Comparison of ENCODE assay signal across 17 cellular contexts in genomic region chr5:125036494-125036893, GRCh38.
DNase-seq lines count a peak whose midpoint lies in the region; ATAC-seq and TF ChIP-seq lines count a peak whose summit lies in the region.
"Had no signal": no experiment of that assay in that cellular context is flagged by ENCODE, and none has a peak within 500 bp of the region (broad histone marks: within the 10 kb centered on the region; RNA-seq: fewer than 3 reads in every experiment).

No MANE protein-coding gene starts in this region.

- no peak overlapping the region for H3K4me3 Mint-ChIP-seq in activated B cell treated with CpG ODN at 0.5 μM for 24 hours
- H3K4me3 Mint-ChIP-seq: CD14-positive monocyte; CD4-positive, alpha-beta memory T cell had no signal

- DNase-seq in activated B cell treated with CpG ODN at 0.5 μM for 24 hours: no peak
- DNase-seq in psoas muscle: no peak
- no peak for DNase-seq in activated CD4-positive, CD25-positive, alpha-beta regulatory T cell treated with anti-CD3 and anti-CD28 coated beads, Interleukin-2, amount 50 U/mL, for 72 hours
- DNase-seq in stimulated activated CD4-positive, alpha-beta T cell treated with anti-CD3 and anti-CD28 coated beads, Interleukin-4, amount 100 ng/mL, for 24 hours: no peak
- DNase-seq: ACHN; BE2C; Calu3; CD4-positive, alpha-beta memory T cell; DND-41; EL; GM23248; HCEC 1CT had no signal

- H2AFZ ChIP-seq in OCI-LY1 (ENCODE audit: low read length): no peak overlapping the region
- H2AFZ ChIP-seq: GM23248 had no signal

- H3K79me2 ChIP-seq in OCI-LY1 (ENCODE audit: insufficient read depth, low read length): no peaks in the 10 kb centered on the region

- H3K27me3 ChIP-seq in OCI-LY1 (ENCODE audit: insufficient read depth, low read length) (no peaks in the 10 kb centered on the region), psoas muscle (ENCODE audit: insufficient read depth in 3 of 3, low read length in 2 of 3) (no peaks in the 10 kb centered on the region)
- H3K27me3 ChIP-seq: BE2C had no signal

- H3K27ac ChIP-seq in OCI-LY1 (ENCODE audit: low read depth, low read length, poor library complexity, severe bottlenecking) (peak overlapping the region; percentile 82), psoas muscle (no peak overlapping the region)
- H3K27ac ChIP-seq: GM23248, HL-60 had no signal

- CTCF ChIA-PET in activated B cell treated with CpG ODN at 0.5 μM for 24 hours (lab: Charles Lee): no interaction called here

- H3K36me3 ChIP-seq in OCI-LY1 (ENCODE audit: insufficient read depth, low read length): no peaks in the 10 kb centered on the region
- no peaks in the 10 kb centered on the region for H3K36me3 ChIP-seq in psoas muscle (ENCODE audit: insufficient read depth in 1 of 2, low read depth in 1 of 2)
- H3K36me3 ChIP-seq: BE2C had no signal

- no peaks in the 10 kb centered on the region for H3F3A ChIP-seq in OCI-LY1 (ENCODE audit: insufficient read depth, low read length)

- peaks cover 34% of the 10 kb centered on the region for H3K4me1 Mint-ChIP-seq in activated B cell treated with CpG ODN at 0.5 μM for 24 hours
- H3K4me1 Mint-ChIP-seq: CD14-positive monocyte; CD4-positive, alpha-beta memory T cell had no signal

- POLR2A ChIA-PET in activated B cell treated with CpG ODN at 0.5 μM for 24 hours (lab: Charles Lee): no interaction called here

- H3K4me1 ChIP-seq in OCI-LY1 (ENCODE audit: insufficient read depth, low read length, severe bottlenecking) (peaks cover 42% of the 10 kb centered on the region), psoas muscle (no peaks in the 10 kb centered on the region)
- H3K4me1 ChIP-seq: BE2C had no signal

- WGBS in psoas muscle, 3 donors: 75 to 92% (median 77%) methylated on average over 8 of the region's 8 CpGs

- no peaks in the 10 kb centered on the region for H3K27me3 Mint-ChIP-seq in activated B cell treated with CpG ODN at 0.5 μM for 24 hours
- H3K27me3 Mint-ChIP-seq: CD4-positive, alpha-beta memory T cell had no signal

- intact Hi-C loops in activated B cell treated with CpG ODN at 0.5 μM for 24 hours (cut with micrococcal nuclease): no loop called here
- intact Hi-C loops in psoas muscle (cut with DNase I): no loop called here

- no peaks in the 10 kb centered on the region for H3K9me2 ChIP-seq in OCI-LY1 (ENCODE audit: low read depth, low read length)

- H3K9me3 ChIP-seq in OCI-LY1 (ENCODE audit: low read length) (no peaks in the 10 kb centered on the region), psoas muscle (no peaks in the 10 kb centered on the region)
- H3K9me3 ChIP-seq: BE2C had no signal

- H3K9ac ChIP-seq in OCI-LY1 (ENCODE audit: low read length): no peak overlapping the region
- H3K9ac ChIP-seq: GM23248 had no signal

- peak overlapping the region; percentile 8 for H3K27ac Mint-ChIP-seq in activated B cell treated with CpG ODN at 0.5 μM for 24 hours
- H3K27ac Mint-ChIP-seq: CD14-positive monocyte; CD4-positive, alpha-beta memory T cell had no signal

- H3K36me3 Mint-ChIP-seq in activated B cell treated with CpG ODN at 0.5 μM for 24 hours (ENCODE audit: low read depth): no peaks in the 10 kb centered on the region
- H3K36me3 Mint-ChIP-seq: CD14-positive monocyte; CD4-positive, alpha-beta memory T cell had no signal

- H3K9me3 Mint-ChIP-seq in activated B cell treated with CpG ODN at 0.5 μM for 24 hours: no peaks in the 10 kb centered on the region

- H3K4me3 ChIP-seq in OCI-LY1 (ENCODE audit: low read depth, low read length, poor library complexity, severe bottlenecking) (no peak overlapping the region), psoas muscle (no peak overlapping the region)
- H3K4me3 ChIP-seq: GM12878, GM23248 had no signal

- no peak overlapping the region for H3K4me2 ChIP-seq in OCI-LY1 (ENCODE audit: low read length)

- no peaks in the 10 kb centered on the region for H4K20me1 ChIP-seq in OCI-LY1 (ENCODE audit: insufficient read depth, low read length)

- no peak for ATAC-seq in activated B cell treated with CpG ODN at 0.5 μM for 24 hours (ENCODE audit: low read depth)
- ATAC-seq in psoas muscle: peak in 3 of 4 donors; percentile 55 to 86 (median 80)
- no peak for ATAC-seq in GM18861 (IDR thresholded peaks at IDR 0.05; ENCODE audit: unreplicated experiment)

- no peak for TF ChIP-seq CTCF in OCI-LY1 (IDR thresholded peaks at IDR 0.05; ENCODE audit: low read length)
- no peak for TF ChIP-seq CTCF in activated B cell treated with CpG ODN at 0.5 μM for 24 hours (IDR thresholded peaks at IDR 0.05)
- no peak for TF ChIP-seq CTCF in psoas muscle (IDR thresholded peaks at IDR 0.05)

Comparison
In these comparisons a context has a peak if more than half of its experiments do, and no peak if none do; other contexts are left out.
1. ATAC-seq: peak in psoas muscle (3 of 4); none in activated B cell treated with CpG ODN at 0.5 μM for 24 hours (single experiment) and GM18861 (single experiment).